In genomic region chr3:141217389-141217788, GRCh38 we compare ENCODE assay signal across 20 cellular contexts.
"Had no signal": no experiment of that assay in that cellular context is flagged by ENCODE, and none has a peak within 500 bp of the region (broad histone marks: within the 10 kb centered on the region; RNA-seq: fewer than 3 reads in every experiment).

No MANE protein-coding gene starts in this region.

- H3K27me3 ChIP-seq: neural progenitor cell, right atrium auricular region, sigmoid colon, transverse colon, upper lobe of right lung, vagina had no signal

- H3K36me3 ChIP-seq: left ventricle myocardium inferior, lower lobe of right lung, neural progenitor cell, prostate gland, right atrium auricular region, sigmoid colon, transverse colon, upper lobe of right lung, vagina had no signal

- H3K36me3 Mint-ChIP-seq: naive B cell; natural killer cell treated with Interleukin-12 subunit alpha and Interleukin-12 subunit beta and Interleukin-15 and Interleukin-18, amount 100 ng/mL, for 72 hours; neural progenitor cell; stimulated activated naive B cell treated with anti-CD40 and anti-IgM and Interleukin-4, amounts not matched to agents 10 μg/mL and 1 μg/mL and 100 μg/mL, for 72 hours had no signal

- H3K27ac ChIP-seq: coronary artery, lower lobe of right lung, neural progenitor cell, prostate gland, right atrium auricular region, sigmoid colon, transverse colon, upper lobe of right lung, vagina had no signal

- H3K9me3 ChIP-seq: lower lobe of right lung, prostate gland, sigmoid colon, upper lobe of right lung, vagina had no signal

- H3K4me3 ChIP-seq: coronary artery, left ventricle myocardium inferior, lower lobe of right lung, neural progenitor cell, prostate gland, right atrium auricular region, sigmoid colon, transverse colon, upper lobe of right lung, vagina had no signal

- H3K4me1 ChIP-seq: lower lobe of right lung, neural progenitor cell, prostate gland, sigmoid colon, transverse colon, upper lobe of right lung, vagina had no signal

- H3K4me3 Mint-ChIP-seq: naive B cell; natural killer cell treated with Interleukin-12 subunit alpha and Interleukin-12 subunit beta and Interleukin-15 and Interleukin-18, amount 100 ng/mL, for 72 hours; neural progenitor cell; stimulated activated naive B cell treated with anti-CD40 and anti-IgM and Interleukin-4, amounts not matched to agents 10 μg/mL and 1 μg/mL and 100 μg/mL, for 72 hours; stimulated activated naive CD8-positive, alpha-beta T cell treated with anti-CD3 and anti-CD28 coated beads, Interleukin-15, Interleukin-2, amounts not matched to agents 100 ng/mL and 50 ng/mL, for 24 hours had no signal

- ATAC-seq: natural killer cell treated with Interleukin-12 subunit alpha and Interleukin-12 subunit beta and Interleukin-15 and Interleukin-18, amount 100 ng/mL, for 72 hours; stimulated activated naive B cell treated with anti-CD40 and anti-IgM and Interleukin-4, amounts not matched to agents 10 μg/mL and 1 μg/mL and 100 μg/mL, for 72 hours had no signal

- H3K27ac Mint-ChIP-seq: naive B cell; natural killer cell treated with Interleukin-12 subunit alpha and Interleukin-12 subunit beta and Interleukin-15 and Interleukin-18, amount 100 ng/mL, for 72 hours; stimulated activated naive B cell treated with anti-CD40 and anti-IgM and Interleukin-4, amounts not matched to agents 10 μg/mL and 1 μg/mL and 100 μg/mL, for 72 hours; stimulated activated naive CD8-positive, alpha-beta T cell treated with anti-CD3 and anti-CD28 coated beads, Interleukin-15, Interleukin-2, amounts not matched to agents 100 ng/mL and 50 ng/mL, for 24 hours had no signal

- DNase-seq: dermis blood vessel endothelial cell; kidney; left ventricle myocardium inferior; lower lobe of right lung; naive B cell; nucleus accumbens; sigmoid colon; stimulated activated CD4-positive, alpha-beta T cell treated with anti-CD3 and anti-CD28 coated beads, Interleukin-15, amount 100 ng/mL, for 24 hours; stimulated activated CD4-positive, alpha-beta T cell treated with anti-CD3 and anti-CD28 coated beads, Interleukin-2, amount 100 ng/mL, for 48 hours; stimulated activated naive B cell treated with anti-CD40 and anti-IgM and Interleukin-4, amounts not matched to agents 10 μg/mL and 1 μg/mL and 100 μg/mL, for 72 hours; transverse colon; upper lobe of right lung had no signal

- H3K4me1 Mint-ChIP-seq: naive B cell; stimulated activated naive B cell treated with anti-CD40 and anti-IgM and Interleukin-4, amounts not matched to agents 10 μg/mL and 1 μg/mL and 100 μg/mL, for 72 hours had no signal

- H3K9me3 Mint-ChIP-seq: natural killer cell treated with Interleukin-12 subunit alpha and Interleukin-12 subunit beta and Interleukin-15 and Interleukin-18, amount 100 ng/mL, for 72 hours had no signal

- FAIRE-seq: frontal cortex, kidney had no signal
